ENCODE assay signal across 1 cellular context in genomic region chr5:96963267-96963666, GRCh38.
A peak's percentile ranks its signal among the peaks of the same experiment; 100 is the strongest.
TF ChIP-seq lines count a peak whose summit lies in the region.

No MANE protein-coding gene starts in this region.

TF ChIP-seq in HEK293, 187 proteins besides CTCF, POLR2A, EP300 and RAD21 (continued from another document and continues in another):
- TF ChIP-seq, protein P1, sequence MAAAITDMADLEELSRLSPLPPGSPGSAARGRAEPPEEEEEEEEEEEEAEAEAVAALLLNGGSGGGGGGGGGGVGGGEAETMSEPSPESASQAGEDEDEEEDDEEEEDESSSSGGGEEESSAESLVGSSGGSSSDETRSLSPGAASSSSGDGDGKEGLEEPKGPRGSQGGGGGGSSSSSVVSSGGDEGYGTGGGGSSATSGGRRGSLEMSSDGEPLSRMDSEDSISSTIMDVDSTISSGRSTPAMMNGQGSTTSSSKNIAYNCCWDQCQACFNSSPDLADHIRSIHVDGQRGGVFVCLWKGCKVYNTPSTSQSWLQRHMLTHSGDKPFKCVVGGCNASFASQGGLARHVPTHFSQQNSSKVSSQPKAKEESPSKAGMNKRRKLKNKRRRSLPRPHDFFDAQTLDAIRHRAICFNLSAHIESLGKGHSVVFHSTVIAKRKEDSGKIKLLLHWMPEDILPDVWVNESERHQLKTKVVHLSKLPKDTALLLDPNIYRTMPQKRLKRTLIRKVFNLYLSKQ (tag by site-specific recombination; IDR thresholded peaks at IDR 0.05; ENCODE audit: borderline replicate concordance), result no peak
- TF ChIP-seq ZNF701 (tag by site-specific recombination; IDR thresholded peaks at IDR 0.05), result no peak
- TF ChIP-seq SP7 (tag by site-specific recombination; IDR thresholded peaks at IDR 0.05), result peak; percentile 74
- TF ChIP-seq GFI1B (tag by site-specific recombination; IDR thresholded peaks at IDR 0.05), result 0 out of 2 replicates have a peak, but pooled peaks have one; percentile 41
- no peak for TF ChIP-seq ZNF311 (tag by site-specific recombination; IDR thresholded peaks at IDR 0.05; ENCODE audit: borderline replicate concordance)
- TF ChIP-seq HOXA7 (CRISPR knock-in tag; IDR thresholded peaks at IDR 0.05; ENCODE audit: borderline replicate concordance), result no peak
- TF ChIP-seq PRDM2 (tag by site-specific recombination; IDR thresholded peaks at IDR 0.05; ENCODE audit: borderline replicate concordance), result no peak
- TF ChIP-seq ZNF133 (tag by site-specific recombination; IDR thresholded peaks at IDR 0.05), result no peak
- TF ChIP-seq FEZF1 (tag by site-specific recombination; IDR thresholded peaks at IDR 0.05), result peak; percentile 43; the same call in 1 of the 2 replicates
- no peak for TF ChIP-seq ZNF202 (tag by site-specific recombination; IDR thresholded peaks at IDR 0.05; ENCODE audit: borderline replicate concordance)
- TF ChIP-seq ZNF518A (tag by site-specific recombination; conservative IDR thresholded peaks at IDR 0.05; ENCODE audit: low read depth), result no peak
- TF ChIP-seq, protein P2, sequence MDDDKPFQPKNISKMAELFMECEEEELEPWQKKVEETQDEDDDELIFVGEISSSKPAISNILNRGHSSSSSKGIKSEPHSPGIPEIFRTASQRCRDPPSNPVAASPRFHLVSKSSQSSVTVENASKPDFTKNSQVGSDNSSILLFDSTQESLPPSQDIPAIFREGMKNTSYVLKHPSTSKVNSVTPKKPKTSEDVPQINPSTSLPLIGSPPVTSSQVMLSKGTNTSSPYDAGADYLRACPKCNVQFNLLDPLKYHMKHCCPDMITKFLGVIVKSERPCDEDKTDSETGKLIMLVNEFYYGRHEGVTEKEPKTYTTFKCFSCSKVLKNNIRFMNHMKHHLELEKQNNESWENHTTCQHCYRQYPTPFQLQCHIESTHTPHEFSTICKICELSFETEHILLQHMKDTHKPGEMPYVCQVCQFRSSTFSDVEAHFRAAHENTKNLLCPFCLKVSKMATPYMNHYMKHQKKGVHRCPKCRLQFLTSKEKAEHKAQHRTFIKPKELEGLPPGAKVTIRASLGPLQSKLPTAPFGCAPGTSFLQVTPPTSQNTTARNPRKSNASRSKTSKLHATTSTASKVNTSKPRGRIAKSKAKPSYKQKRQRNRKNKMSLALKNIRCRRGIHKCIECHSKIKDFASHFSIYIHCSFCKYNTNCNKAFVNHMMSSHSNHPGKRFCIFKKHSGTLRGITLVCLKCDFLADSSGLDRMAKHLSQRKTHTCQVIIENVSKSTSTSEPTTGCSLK (tag by site-specific recombination; IDR thresholded peaks at IDR 0.05), result no peak
- TF ChIP-seq ZNF629 (tag by site-specific recombination; IDR thresholded peaks at IDR 0.05), result peak; percentile 94
- TF ChIP-seq ZNF830 (tag by site-specific recombination; IDR thresholded peaks at IDR 0.05; ENCODE audit: low read depth), result no peak
- TF ChIP-seq ZNF555 (tag by site-specific recombination; conservative IDR thresholded peaks at IDR 0.05), result no peak
- TF ChIP-seq, protein P3, sequence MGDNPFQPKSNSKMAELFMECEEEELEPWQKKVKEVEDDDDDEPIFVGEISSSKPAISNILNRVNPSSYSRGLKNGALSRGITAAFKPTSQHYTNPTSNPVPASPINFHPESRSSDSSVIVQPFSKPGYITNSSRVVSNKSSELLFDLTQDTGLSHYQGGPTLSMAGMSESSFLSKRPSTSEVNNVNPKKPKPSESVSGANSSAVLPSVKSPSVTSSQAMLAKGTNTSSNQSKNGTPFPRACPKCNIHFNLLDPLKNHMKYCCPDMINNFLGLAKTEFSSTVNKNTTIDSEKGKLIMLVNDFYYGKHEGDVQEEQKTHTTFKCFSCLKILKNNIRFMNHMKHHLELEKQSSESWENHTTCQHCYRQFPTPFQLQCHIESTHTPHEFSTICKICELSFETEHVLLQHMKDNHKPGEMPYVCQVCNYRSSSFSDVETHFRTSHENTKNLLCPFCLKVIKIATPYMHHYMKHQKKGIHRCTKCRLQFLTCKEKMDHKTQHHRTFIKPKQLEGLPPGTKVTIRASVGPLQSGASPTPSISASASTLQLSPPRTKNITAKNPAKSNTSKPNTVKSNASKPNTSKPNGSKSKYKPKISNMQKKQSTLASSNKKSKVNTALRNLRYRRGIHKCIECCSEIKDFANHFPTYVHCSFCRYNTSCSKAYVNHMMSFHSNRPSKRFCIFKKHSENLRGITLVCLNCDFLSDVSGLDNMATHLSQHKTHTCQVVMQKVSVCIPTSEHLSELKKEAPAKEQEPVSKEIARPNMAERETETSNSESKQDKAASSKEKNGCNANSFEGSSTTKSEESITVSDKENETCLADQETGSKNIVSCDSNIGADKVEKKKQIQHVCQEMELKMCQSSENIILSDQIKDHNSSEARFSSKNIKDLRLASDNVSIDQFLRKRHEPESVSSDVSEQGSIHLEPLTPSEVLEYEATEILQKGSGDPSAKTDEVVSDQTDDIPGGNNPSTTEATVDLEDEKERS (tag by site-specific recombination; IDR thresholded peaks at IDR 0.05), result no peak
- TF ChIP-seq ZNF501 (tag by site-specific recombination; IDR thresholded peaks at IDR 0.05), result peak; percentile 73; the same call in 1 of the 2 replicates
- TF ChIP-seq ZNF639 (tag by site-specific recombination; IDR thresholded peaks at IDR 0.05), result peak; percentile 42; the same call in 1 of the 2 replicates
- 0 out of 2 replicates have a peak, but pooled peaks have one; percentile 56 for TF ChIP-seq BCL11A (tag by site-specific recombination; IDR thresholded peaks at IDR 0.05; ENCODE audit: low read depth)
- TF ChIP-seq EGR2 (tag by site-specific recombination; IDR thresholded peaks at IDR 0.05; ENCODE audit: low read depth), result no peak
- no peak for TF ChIP-seq KLF1 (tag by site-specific recombination; IDR thresholded peaks at IDR 0.05)
- TF ChIP-seq MZF1 (tag by site-specific recombination; IDR thresholded peaks at IDR 0.05; ENCODE audit: borderline replicate concordance), result peak; percentile 59; the same call in 1 of the 2 replicates
- peak; percentile 37 for TF ChIP-seq GLIS1 (tag by site-specific recombination; IDR thresholded peaks at IDR 0.05)
- no peak for TF ChIP-seq MYNN (tag by site-specific recombination; IDR thresholded peaks at IDR 0.05; ENCODE audit: borderline replicate concordance)
- peak; percentile 48; the same call in 1 of the 2 replicates for TF ChIP-seq ZNF24 (tag by site-specific recombination; IDR thresholded peaks at IDR 0.05)
- no peak for TF ChIP-seq ZNF426 (tag by site-specific recombination; IDR thresholded peaks at IDR 0.05)
- 0 out of 2 replicates have a peak, but pooled peaks have one; percentile 50 for TF ChIP-seq ZNF10 (tag by site-specific recombination; IDR thresholded peaks at IDR 0.05)
- no peak for TF ChIP-seq ZNF473 (tag by site-specific recombination; IDR thresholded peaks at IDR 0.05)
- TF ChIP-seq ZNF350 (tag by site-specific recombination; IDR thresholded peaks at IDR 0.05), result no peak
- no peak for TF ChIP-seq BCL11B (tag by site-specific recombination; IDR thresholded peaks at IDR 0.05; ENCODE audit: low read depth)
- peak; percentile 76 for TF ChIP-seq SCRT2 (tag by site-specific recombination; IDR thresholded peaks at IDR 0.05)
- TF ChIP-seq INSM2 (tag by site-specific recombination; IDR thresholded peaks at IDR 0.05), result 0 out of 2 replicates have a peak, but pooled peaks have one; percentile 69
- peak; percentile 77; the same call in 1 of the 2 replicates for TF ChIP-seq TRIM28 (IDR thresholded peaks at IDR 0.05; ENCODE audit: borderline replicate concordance, low read length)
- TF ChIP-seq ZNF558 (tag by site-specific recombination; IDR thresholded peaks at IDR 0.05), result peak; percentile 59; the same call in 1 of the 2 replicates
- 0 out of 2 replicates have a peak, but pooled peaks have one; percentile 24 for TF ChIP-seq ZBTB1 (tag by site-specific recombination; IDR thresholded peaks at IDR 0.05)
- no peak for TF ChIP-seq ZNF174 (tag by site-specific recombination; IDR thresholded peaks at IDR 0.05)
- peak; percentile 67; the same call in 1 of the 2 replicates for TF ChIP-seq OSR2 (tag by site-specific recombination; IDR thresholded peaks at IDR 0.05)
- peak; percentile 71; the same call in 1 of the 2 replicates for TF ChIP-seq ZNF600 (tag by site-specific recombination; IDR thresholded peaks at IDR 0.05)
- no peak for TF ChIP-seq ZNF791 (tag by site-specific recombination; IDR thresholded peaks at IDR 0.05)
- peak; percentile 84; the same call in 1 of the 2 replicates for TF ChIP-seq ZNF660 (tag by site-specific recombination; IDR thresholded peaks at IDR 0.05)
